ENCODE assay signal across 20 cellular contexts in the genomic region with DNA sequence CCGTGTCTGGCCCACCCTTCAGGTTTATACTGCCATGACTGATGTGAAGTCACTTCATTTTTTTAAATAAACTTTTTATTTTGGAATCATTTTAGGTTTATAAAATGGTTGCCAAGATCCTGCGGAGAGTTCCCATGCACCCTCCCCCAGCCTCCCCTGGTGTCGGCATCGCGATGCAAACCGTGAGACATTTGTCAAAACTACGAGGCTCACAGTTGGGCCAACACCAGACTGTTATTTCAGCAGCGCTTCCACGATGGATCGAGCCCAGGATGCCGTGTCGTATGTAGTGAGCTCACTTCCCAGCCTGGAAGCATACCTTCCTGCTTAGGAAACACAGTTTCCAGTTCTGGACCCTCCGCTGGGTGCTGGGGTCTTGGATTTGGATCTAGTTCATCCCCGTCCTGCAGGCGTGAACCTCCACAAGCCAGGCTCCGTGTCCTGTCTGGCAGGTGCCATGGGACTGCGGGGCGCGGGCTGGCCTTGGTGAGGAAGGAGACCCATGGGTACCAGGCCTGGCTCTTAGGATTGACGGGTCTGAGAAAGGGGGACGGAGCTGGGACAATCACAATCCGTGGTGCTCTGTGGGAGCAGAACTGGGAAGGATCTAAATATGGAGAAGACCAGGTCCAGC. TPM values are rescaled to one million over a fixed set of nuclear protein-coding genes. Genes with fewer than 3 reads are reported as not detected.
DNase-seq lines count a peak whose midpoint lies in the region; ATAC-seq and TF ChIP-seq lines count a peak whose summit lies in the region.
"Had no signal": no experiment of that assay in that cellular context is flagged by ENCODE, and none has a peak within 500 bp of the region (broad histone marks: within the 10 kb centered on the region; RNA-seq: fewer than 3 reads in every experiment).

No MANE protein-coding gene starts in this region.

- H3K4me1 ChIP-seq in HEK293 (ENCODE audit: control insufficient read depth, insufficient read depth, low read length) (no peaks in the 10 kb centered on the region), gastroesophageal sphincter (peaks cover 0 to 10% (median 0%) of the 10 kb centered on the region in 3 donors), osteoblast (ENCODE audit: insufficient read depth, low read length) (no peaks in the 10 kb centered on the region)
- H3K4me1 ChIP-seq: HAP-1 had no signal

- POLR2A ChIA-PET in HEK293 (lab: Yijun Ruan, JAX), result interaction anchor here (1.2 kb wide), 1 partner anchor 10 kb away, joined by 3 read pairs; no protein-coding TSS in a partner anchor

- peak; percentile 55 for DNase-seq in osteoblast (ENCODE audit: insufficient read length, low spot score, missing footprints)
- no peak for DNase-seq in coronary artery (ENCODE audit: low spot score)
- no peak for DNase-seq in NK-92 (lab: John Stamatoyannopoulos, UW; ENCODE audit: unreplicated experiment)
- DNase-seq: CD4-positive, CD25-positive, alpha-beta regulatory T cell; EL; MV-4-11; NCI-H1105 treated with DMSO at 0.1 percent for 48 hours; NCI-H2029 treated with DMSO at 0.1 percent for 48 hours; NCI-H226; NCI-H510A treated with DMSO at 0.1 percent for 48 hours; NCI-H748 treated with DMSO at 0.1 percent for 48 hours; NK-92 treated with Interleukin-12 subunit alpha and Interleukin-12 subunit beta, amount 100 ng/mL, for 24 hours; SHP77 treated with DMSO at 0.1 percent for 48 hours had no signal

- H3K36me3 ChIP-seq in HEK293 (ENCODE audit: control insufficient read depth in 2 of 2, insufficient read depth in 1 of 2, low read length in 2 of 2) (no peaks in the 10 kb centered on the region), gastroesophageal sphincter (no peaks in the 10 kb centered on the region), osteoblast (ENCODE audit: insufficient read depth, low read length) (no peaks in the 10 kb centered on the region)
- H3K36me3 ChIP-seq: HAP-1 had no signal

- H3K27ac ChIP-seq in HEK293 (ENCODE audit: extremely low read depth, low read depth, low read length) (no peak overlapping the region), gastroesophageal sphincter (peak overlapping the region in 2 of 4 donors; percentile 43 to 47), osteoblast (ENCODE audit: low read depth, low read length) (no peak overlapping the region), coronary artery (no peak overlapping the region)
- H3K27ac ChIP-seq: RWPE1, SK-N-MC had no signal

- 18 to 33% methylated on average over 2 to 10 of the region's 22 CpGs for WGBS in gastroesophageal sphincter (ENCODE audit: low coverage in 1 of 2), 2 donors

- CTCF ChIA-PET in HEK293 (lab: Yijun Ruan, JAX), result no interaction called here

- H4K20me1 ChIP-seq in osteoblast (ENCODE audit: insufficient read depth, low read length), result no peaks in the 10 kb centered on the region

- TF ChIP-seq EP300 in gastroesophageal sphincter (IDR thresholded peaks at IDR 0.05), result no peak

- no peaks in the 10 kb centered on the region for H3K79me2 ChIP-seq in osteoblast (ENCODE audit: insufficient read depth, low read length)

- H3K4me2 ChIP-seq in osteoblast (ENCODE audit: insufficient read depth, low read length), result no peak overlapping the region

- peak; percentile 54 for ATAC-seq in gastroesophageal sphincter

- H3K4me3 ChIP-seq in HEK293 (ENCODE audit: low read depth, low read length) (no peak overlapping the region), gastroesophageal sphincter (no peak overlapping the region), osteoblast (ENCODE audit: insufficient read depth, low read length) (no peak overlapping the region), coronary artery (no peak overlapping the region)
- H3K4me3 ChIP-seq: HAP-1, SK-N-MC had no signal

- H2AFZ ChIP-seq in osteoblast (ENCODE audit: low read length), result no peak overlapping the region

- TF ChIP-seq POLR2A in gastroesophageal sphincter (IDR thresholded peaks at IDR 0.05), result no peak

- TF ChIP-seq CTCF in HEK293 (tag by site-specific recombination; IDR thresholded peaks at IDR 0.05) (no peak), gastroesophageal sphincter (IDR thresholded peaks at IDR 0.05) (no peak), osteoblast (IDR thresholded peaks at IDR 0.05; ENCODE audit: extremely low read depth, low read depth, low read length) (no peak), coronary artery (IDR thresholded peaks at IDR 0.05) (no peak)

- peaks cover 28% of the 10 kb centered on the region for H3K27me3 ChIP-seq in gastroesophageal sphincter
- no peaks in the 10 kb centered on the region for H3K27me3 ChIP-seq in osteoblast (ENCODE audit: insufficient read depth, low read length)

- H3K9me3 ChIP-seq in HEK293 (ENCODE audit: control insufficient read depth, insufficient read depth, low read depth, low read length) (no peaks in the 10 kb centered on the region), gastroesophageal sphincter (no peaks in the 10 kb centered on the region), osteoblast (ENCODE audit: low read depth, low read length) (no peaks in the 10 kb centered on the region)
- H3K9me3 ChIP-seq: HAP-1 had no signal

TF ChIP-seq in HEK293, 187 proteins besides CTCF, POLR2A, EP300 and RAD21:
- TF ChIP-seq ZNF624 (tag by site-specific recombination; IDR thresholded peaks at IDR 0.05) (no peak), ZNF600 (tag by site-specific recombination; IDR thresholded peaks at IDR 0.05) (0 out of 2 replicates have a peak, but pooled peaks have one; percentile 17)

RNA-seq across cellular contexts. Expression of a gene that starts 2.3 kb away (rescaled TPM):
- total RNA-seq in gastroesophageal sphincter, result not detected
- total RNA-seq in osteoblast, result not detected in 2 replicates
- total RNA-seq: A673; CD4-positive, CD25-positive, alpha-beta regulatory T cell; HT1080 had no signal

RNA-seq across cellular contexts. Expression of a gene that starts 6.1 kb away (rescaled TPM):
- total RNA-seq in gastroesophageal sphincter (under 1 TPM in 2 of 4 donors, not detected in 2; 0.40 TPM), osteoblast (not detected in 2 replicates)
- total RNA-seq: A673; CD4-positive, CD25-positive, alpha-beta regulatory T cell; HT1080 had no signal

RNA-seq across cellular contexts. Expression of a gene that starts 41.4 kb away (rescaled TPM):
- 1 to 10 TPM; 2.8 to 6.9 (median 3.9) TPM for total RNA-seq in gastroesophageal sphincter
- total RNA-seq in osteoblast, result 6.9 and 7.4 TPM in 2 replicates

RNA-seq across cellular contexts. Expression of a gene that starts 51.0 kb away (rescaled TPM):
- total RNA-seq in gastroesophageal sphincter (10 to 100 TPM in 3 of 4 donors, 1 to 10 TPM in 1; 6.3 to 39.2 (median 23.5) TPM), osteoblast (22.7 and 77.4 TPM in 2 replicates)

RNA-seq across cellular contexts. Expression of a gene that starts 54.2 kb away (rescaled TPM):
- 10 to 100 TPM in 1 of 4 donors, 1 to 10 TPM in 3; 7.4 to 14.0 (median 7.9) TPM for total RNA-seq in gastroesophageal sphincter
- total RNA-seq in osteoblast, result 8.3 and 11.2 TPM in 2 replicates
